Comparison of ENCODE assay signal across 8 cellular contexts in the genomic region with DNA sequence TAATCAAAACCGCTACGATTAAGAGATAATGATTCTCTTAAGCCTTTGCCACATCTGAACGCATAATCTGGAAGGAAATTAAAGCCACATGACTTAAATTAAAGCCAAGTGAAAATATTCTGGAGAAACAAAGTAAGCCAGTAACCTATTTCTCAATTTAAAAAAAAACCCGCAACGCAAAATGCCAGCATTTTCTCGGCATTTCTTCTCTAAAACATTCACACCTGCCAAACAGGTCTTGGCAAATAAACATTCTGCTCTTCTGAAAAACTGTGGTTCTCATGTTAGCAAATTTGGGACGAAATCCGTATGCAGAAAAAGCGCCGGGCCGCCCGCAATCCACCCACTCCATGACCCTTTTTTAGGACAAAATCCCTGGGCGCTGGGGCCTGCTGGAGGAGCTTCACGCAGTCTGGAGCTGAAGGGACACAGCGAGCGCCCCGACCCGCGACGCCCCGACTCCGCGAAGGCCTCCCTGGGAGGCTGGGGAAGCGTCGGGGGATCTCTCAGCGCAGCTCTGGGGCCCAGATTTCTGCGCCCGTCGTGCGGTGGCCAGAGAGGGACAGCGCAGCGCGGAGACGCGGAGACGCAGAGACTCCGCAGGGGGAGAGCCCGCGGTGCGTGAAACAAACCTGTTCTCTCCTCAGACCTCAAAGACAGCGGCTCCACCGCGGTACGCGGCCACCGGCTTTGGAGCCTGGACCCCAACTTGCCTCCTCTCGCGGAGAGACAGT. TPM values are rescaled to one million over a fixed set of nuclear protein-coding genes. Genes with fewer than 3 reads are reported as not detected.
DNase-seq lines count a peak whose midpoint lies in the region; ATAC-seq and TF ChIP-seq lines count a peak whose summit lies in the region.

No MANE protein-coding gene starts in this region.

- peaks cover 35% of the 10 kb centered on the region for H3K36me3 ChIP-seq in right atrium auricular region
- peaks cover 39% of the 10 kb centered on the region for H3K36me3 ChIP-seq in skeletal muscle satellite cell (ENCODE audit: insufficient read depth, low read length)

- H3K4me3 ChIP-seq in AG04449 (ENCODE audit: low read depth, low read length) (peak overlapping the region; percentile 95), right atrium auricular region (peak overlapping the region; percentile 79 to 97), skeletal muscle satellite cell (ENCODE audit: low read length) (peak overlapping the region; percentile 96)

- peak overlapping the region; percentile 99 for H3K9ac ChIP-seq in skeletal muscle satellite cell (ENCODE audit: low read depth, low read length)

- peak overlapping the region; percentile 91 to 96 for H3K27ac ChIP-seq in right atrium auricular region

- H3K9me3 ChIP-seq in right atrium auricular region = no peaks in the 10 kb centered on the region
- no peaks in the 10 kb centered on the region for H3K9me3 ChIP-seq in skeletal muscle satellite cell (replicated peaks; ENCODE audit: low read length)

- H3K27me3 ChIP-seq in right atrium auricular region (no peaks in the 10 kb centered on the region), skeletal muscle satellite cell (ENCODE audit: control insufficient read depth, insufficient read depth, low read length) (no peaks in the 10 kb centered on the region)

- DNase-seq in AG04449 (ENCODE audit: low read depth, low spot score) = no peak
- no peak for DNase-seq in activated CD8-positive, alpha-beta T cell treated with anti-CD3 and anti-CD28 coated beads, Interleukin-2, amount 10 ng/mL, durations not matched to agents 7 days and 5 days
- no peak for DNase-seq in right atrium auricular region (ENCODE audit: low spot score)
- DNase-seq in SK-N-DZ (ENCODE audit: low spot score) = no peak
- DNase-seq in NCI-H1105 treated with DMSO at 0.1 percent for 48 hours (lab: John Stamatoyannopoulos, UW) = no peak

- no peaks in the 10 kb centered on the region for H3K9me3 Mint-ChIP-seq in activated CD8-positive, alpha-beta T cell treated with anti-CD3 and anti-CD28 coated beads, Interleukin-2, amount 10 ng/mL, durations not matched to agents 7 days and 5 days (ENCODE audit: insufficient read depth)

- H3K4me1 Mint-ChIP-seq in activated CD8-positive, alpha-beta T cell treated with anti-CD3 and anti-CD28 coated beads, Interleukin-2, amount 10 ng/mL, durations not matched to agents 7 days and 5 days (ENCODE audit: low read depth) = peaks cover 45% of the 10 kb centered on the region

- POLR2A ChIA-PET in AG04449 (lab: Yijun Ruan, JAX) = interaction anchor here (0.6 to 3.3 kb wide), 32 partner anchors 10 to 338 kb away, joined by 3 to 35 read pairs (median 4); no protein-coding TSS in a partner anchor
- POLR2A ChIA-PET in activated CD8-positive, alpha-beta T cell treated with anti-CD3 and anti-CD28 coated beads, Interleukin-2, amount 10 ng/mL, durations not matched to agents 7 days and 5 days (lab: Charles Lee) = interaction anchor here (0.6 to 5.3 kb wide), 35 partner anchors 9 to 591 kb away, joined by 3 to 136 read pairs (median 4); a partner anchor contains a TSS

- CTCF ChIA-PET in AG04449 (lab: Yijun Ruan, JAX) = interaction anchor here (1.2 to 1.7 kb wide), 2 partner anchors 22 to 25 kb away, joined by 4 to 5 read pairs; no protein-coding TSS in a partner anchor
- CTCF ChIA-PET in activated CD8-positive, alpha-beta T cell treated with anti-CD3 and anti-CD28 coated beads, Interleukin-2, amount 10 ng/mL, durations not matched to agents 7 days and 5 days (lab: Charles Lee) = interaction anchor here (0.7 to 2.2 kb wide), 9 partner anchors 24 to 269 kb away, joined by 3 to 10 read pairs (median 4); no protein-coding TSS in a partner anchor

- peak overlapping the region; percentile 99 for H3K4me3 Mint-ChIP-seq in activated CD8-positive, alpha-beta T cell treated with anti-CD3 and anti-CD28 coated beads, Interleukin-2, amount 10 ng/mL, durations not matched to agents 7 days and 5 days

- peak; percentile 39 for ATAC-seq in GM19025 (IDR thresholded peaks at IDR 0.05; ENCODE audit: low read depth, unreplicated experiment)
- peak; percentile 34 for ATAC-seq in HG03103 (IDR thresholded peaks at IDR 0.05; ENCODE audit: low read depth, unreplicated experiment)
- ATAC-seq in activated CD8-positive, alpha-beta T cell treated with anti-CD3 and anti-CD28 coated beads, Interleukin-2, amount 10 ng/mL, durations not matched to agents 7 days and 5 days = peak; percentile 57

- TF ChIP-seq CTCF in AG04449 (IDR thresholded peaks at IDR 0.05; ENCODE audit: insufficient read depth, low read length, missing control alignments) (no peak), right atrium auricular region (IDR thresholded peaks at IDR 0.05) (no peak)

- peaks cover 0 to 26% of the 10 kb centered on the region in 2 donors for H3K4me1 ChIP-seq in right atrium auricular region
- H3K4me1 ChIP-seq in skeletal muscle satellite cell (ENCODE audit: control insufficient read depth, insufficient read depth, low read length) = peaks cover 18% of the 10 kb centered on the region

- H3K27ac Mint-ChIP-seq in activated CD8-positive, alpha-beta T cell treated with anti-CD3 and anti-CD28 coated beads, Interleukin-2, amount 10 ng/mL, durations not matched to agents 7 days and 5 days = peak overlapping the region; percentile 98

- H3K4me2 ChIP-seq in skeletal muscle satellite cell (ENCODE audit: low read length) = peak overlapping the region; percentile 90

- peaks cover 5% of the 10 kb centered on the region for H3K27me3 Mint-ChIP-seq in activated CD8-positive, alpha-beta T cell treated with anti-CD3 and anti-CD28 coated beads, Interleukin-2, amount 10 ng/mL, durations not matched to agents 7 days and 5 days (ENCODE audit: low read depth)

- peaks cover 44% of the 10 kb centered on the region for H3K36me3 Mint-ChIP-seq in activated CD8-positive, alpha-beta T cell treated with anti-CD3 and anti-CD28 coated beads, Interleukin-2, amount 10 ng/mL, durations not matched to agents 7 days and 5 days (ENCODE audit: low read depth)

RNA-seq across cellular contexts. Expression of a gene that starts 0.5 kb away (rescaled TPM):
- total RNA-seq in activated CD8-positive, alpha-beta T cell treated with anti-CD3 and anti-CD28 coated beads, Interleukin-2, amount 10 ng/mL, durations not matched to agents 7 days and 5 days = 1 to 10 TPM; 2.2 to 3.1 TPM
- 10 to 100 TPM; 18.4 to 19.8 TPM for total RNA-seq in right atrium auricular region
- total RNA-seq in skeletal muscle satellite cell (2012; rRNA removed) = 7.6 and 12.7 TPM in 2 replicates
- polyA plus RNA-seq in SK-N-DZ (2014; cell fraction: cytosol; rRNA removed) = 14.5 and 21.2 TPM in 2 replicates
- 10.1 and 11.3 TPM in 2 replicates for polyA plus RNA-seq in SK-N-DZ (2014; cell fraction: nucleus; rRNA removed)

RNA-seq across cellular contexts. Expression of a gene that starts 0.6 kb away (rescaled TPM):
- total RNA-seq in activated CD8-positive, alpha-beta T cell treated with anti-CD3 and anti-CD28 coated beads, Interleukin-2, amount 10 ng/mL, durations not matched to agents 7 days and 5 days = 1,000 to 10,000 TPM; 1,496 to 1,569 TPM
- 1,000 to 10,000 TPM in 1 of 2 donors, 100 to 1,000 TPM in 1; 608 to 1,311 TPM for total RNA-seq in right atrium auricular region
- total RNA-seq in skeletal muscle satellite cell (2012; rRNA removed) = 1,807 and 2,764 TPM in 2 replicates
- 2,583 and 3,247 TPM in 2 replicates for polyA plus RNA-seq in SK-N-DZ (2014; cell fraction: cytosol; rRNA removed)
- 1,794 and 3,154 TPM in 2 replicates for polyA plus RNA-seq in SK-N-DZ (2014; cell fraction: nucleus; rRNA removed)

RNA-seq across cellular contexts. Expression of a gene that starts 28.8 kb away (rescaled TPM):
- total RNA-seq in activated CD8-positive, alpha-beta T cell treated with anti-CD3 and anti-CD28 coated beads, Interleukin-2, amount 10 ng/mL, durations not matched to agents 7 days and 5 days = 1 to 10 TPM; 2.6 to 3.0 TPM
- total RNA-seq in right atrium auricular region = 10 to 100 TPM; 15.8 to 27.7 TPM
- total RNA-seq in skeletal muscle satellite cell (2012; rRNA removed) = 7.9 and 15.0 TPM in 2 replicates
- 19.2 and 22.6 TPM in 2 replicates for polyA plus RNA-seq in SK-N-DZ (2014; cell fraction: cytosol; rRNA removed)
- 11.1 and 19.1 TPM in 2 replicates for polyA plus RNA-seq in SK-N-DZ (2014; cell fraction: nucleus; rRNA removed)

Comparison
In these comparisons a context has a peak if more than half of its experiments do, and no peak if none do; other contexts are left out.
1. RNA of a gene that starts 0.5 kb away (total RNA-seq): 18.4 to 19.8 TPM in right atrium auricular region; 2.2 to 3.1 TPM in activated CD8-positive, alpha-beta T cell treated with anti-CD3 and anti-CD28 coated beads, Interleukin-2, amount 10 ng/mL, durations not matched to agents 7 days and 5 days; every median in the first group is over 4 times any median in the second.
2. RNA of a gene that starts 28.8 kb away (total RNA-seq): 15.8 to 27.7 TPM in right atrium auricular region; 2.6 to 3.0 TPM in activated CD8-positive, alpha-beta T cell treated with anti-CD3 and anti-CD28 coated beads, Interleukin-2, amount 10 ng/mL, durations not matched to agents 7 days and 5 days; every median in the first group is over 4 times any median in the second.
3. Peak in every context shown above with its lines, with median percentiles within 50 percentile points of each other: H3K4me3 ChIP-seq and ATAC-seq.